In the genomic region with DNA sequence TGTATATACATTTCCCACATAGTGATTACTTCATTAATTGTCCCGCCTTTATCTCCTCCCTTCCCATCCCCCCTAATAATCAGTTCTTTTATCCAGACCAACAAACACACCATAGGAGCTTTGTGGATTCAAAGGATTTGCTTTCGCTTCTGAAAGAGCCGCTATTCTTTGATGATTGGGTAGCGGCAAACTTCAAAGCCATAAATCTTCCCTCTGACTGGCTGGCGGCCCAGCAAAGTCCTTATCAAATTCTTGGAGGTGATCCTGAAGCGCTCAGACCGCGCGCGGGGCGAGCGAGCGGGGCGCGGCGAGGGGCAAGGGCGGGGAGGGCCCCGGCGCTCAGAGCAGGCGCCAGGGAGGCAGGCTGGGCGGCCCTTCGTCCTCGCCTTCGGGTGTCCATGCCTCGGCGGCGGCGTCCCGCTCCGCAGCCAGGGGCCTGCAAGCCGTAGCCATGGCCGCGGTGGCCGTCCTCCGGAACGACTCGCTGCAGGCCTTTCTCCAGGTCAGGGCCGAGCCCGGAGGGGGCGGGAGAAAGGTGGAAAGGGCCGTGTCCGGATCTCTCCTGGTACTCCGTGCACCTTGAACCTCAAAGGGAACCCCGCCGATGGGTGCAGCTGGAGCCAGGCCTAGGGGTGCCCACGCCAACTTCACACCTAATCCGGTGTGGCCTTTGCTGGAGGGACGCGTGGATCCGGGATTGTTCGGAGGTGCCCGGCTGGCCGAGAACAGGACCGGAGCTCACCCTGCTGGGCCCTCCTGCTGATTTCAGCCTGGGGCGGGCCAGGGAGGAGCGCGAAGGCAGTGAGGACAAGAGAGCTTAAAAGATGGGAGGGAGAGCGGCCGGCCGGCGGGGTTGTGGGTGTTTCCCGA, we compare ENCODE assay signal across 9 cellular contexts. TPM values are rescaled to one million over a fixed set of nuclear protein-coding genes. Genes with fewer than 3 reads are reported as not detected.
DNase-seq lines count a peak whose midpoint lies in the region; ATAC-seq and TF ChIP-seq lines count a peak whose summit lies in the region.
"Had no signal": no experiment of that assay in that cellular context is flagged by ENCODE, and none has a peak within 500 bp of the region (broad histone marks: within the 10 kb centered on the region; RNA-seq: fewer than 3 reads in every experiment).

A gene (plus strand): TSS at position 276 of the 870 bp plus-strand sequence. CDS start 176 bp downstream, at position 452.

- H3K4me1 ChIP-seq in heart left ventricle (peaks cover 0 to 50% (median 26%) of the 10 kb centered on the region in 12 donors), parathyroid adenoma (peaks cover 2% of the 10 kb centered on the region)

- peak within 1 kb of the TSS; percentile 42 to 63 (median 54) for H3K4me3 ChIP-seq in heart left ventricle
- H3K4me3 ChIP-seq in parathyroid adenoma (ENCODE audit: low read depth, low read length) = peak within 1 kb of the TSS; percentile 76

- H3K27me3 Mint-ChIP-seq in activated naive CD8-positive, alpha-beta T cell = peaks cover 47% of the 10 kb centered on the region

- H3K36me3 Mint-ChIP-seq in activated naive CD8-positive, alpha-beta T cell = no peaks in the 10 kb centered on the region

- H3K4me3 Mint-ChIP-seq in activated naive CD8-positive, alpha-beta T cell = peak within 1 kb of the TSS; percentile 93

- DNase-seq in stimulated activated CD4-positive, alpha-beta T cell treated with anti-CD3 and anti-CD28 coated beads, Interleukin-12 subunit alpha, Interleukin-12 subunit beta, amount 100 ng/mL, for 4 hours = peak; percentile 15
- no peak for DNase-seq in stimulated activated CD4-positive, alpha-beta T cell treated with anti-CD3 and anti-CD28 coated beads, Interleukin-1b, Interleukin-23, amount 100 ng/mL, for 48 hours
- peak; percentile 41 for DNase-seq in NCI-H524 treated with DMSO at 0.1 percent for 48 hours (lab: John Stamatoyannopoulos, UW)
- DNase-seq in heart left ventricle = peak in 4 of 5 donors; percentile 19 to 71 (median 34)
- no peak for DNase-seq in cerebellar nuclear complex (lab: John Stamatoyannopoulos, UW)

- H3K4me2 ChIP-seq in parathyroid adenoma (ENCODE audit: low read length) = peak within 1 kb of the TSS; percentile 97

- H3K27ac Mint-ChIP-seq in activated naive CD8-positive, alpha-beta T cell = no peak within 1 kb of the TSS

- no peaks in the 10 kb centered on the region for H3K9me3 Mint-ChIP-seq in activated naive CD8-positive, alpha-beta T cell (ENCODE audit: low read depth)

- peak within 1 kb of the TSS; percentile 94 for H2AFZ ChIP-seq in parathyroid adenoma

- TF ChIP-seq CTCF in heart left ventricle (IDR thresholded peaks at IDR 0.05) = peak in 1 of 12 donors; percentile 9
- no peak for TF ChIP-seq CTCF in parathyroid adenoma (IDR thresholded peaks at IDR 0.05)

- intact Hi-C loops in heart left ventricle (cut with DNase I) = loop anchor here in 7 of 10 donors (5.0 to 10.0 kb wide), 4 partner anchors 210 to 230 kb away; no protein-coding TSS in a partner anchor

- no peak within 1 kb of the TSS for H3K9ac ChIP-seq in parathyroid adenoma

- H3K27me3 ChIP-seq in heart left ventricle = peaks cover 49 to 100% (median 93%) of the 10 kb centered on the region in 9 donors
- H3K27me3 ChIP-seq in parathyroid adenoma (ENCODE audit: control insufficient read depth, insufficient read depth, low read length) = no peaks in the 10 kb centered on the region

- no peaks in the 10 kb centered on the region for H3K36me3 ChIP-seq in heart left ventricle
- H3K36me3 ChIP-seq in parathyroid adenoma (ENCODE audit: control insufficient read depth, insufficient read depth, low read length) = no peaks in the 10 kb centered on the region

- H3K4me1 Mint-ChIP-seq in activated naive CD8-positive, alpha-beta T cell (ENCODE audit: low read depth) = peaks cover 35% of the 10 kb centered on the region

- no peak for TF ChIP-seq POLR2A in heart left ventricle (IDR thresholded peaks at IDR 0.05)

- H3K27ac ChIP-seq in heart left ventricle = peak within 1 kb of the TSS in 5 of 12 donors; percentile 2 to 40 (median 36)
- H3K27ac ChIP-seq in parathyroid adenoma = peak within 1 kb of the TSS; percentile 6
- H3K27ac ChIP-seq: epithelial cell of prostate had no signal

- H3K9me3 ChIP-seq in heart left ventricle = no peaks in the 10 kb centered on the region
- H3K9me3 ChIP-seq in parathyroid adenoma (ENCODE audit: control insufficient read depth, low read length) = no peaks in the 10 kb centered on the region

- ATAC-seq in heart left ventricle = peak in 3 of 4 donors; percentile 46 to 59 (median 47)
- ATAC-seq in HG02852 (IDR thresholded peaks at IDR 0.05; ENCODE audit: unreplicated experiment) = no peak

- no peaks in the 10 kb centered on the region for H3K79me2 ChIP-seq in parathyroid adenoma

- whole genome bisulfite sequencing in heart left ventricle, 4 donors = 0 to 2% (median 1%) methylated on average over 30 to 62 of the region's 62 CpGs

RNA-seq across cellular contexts. Expression of the gene that starts here (rescaled TPM):
- 1 to 10 TPM in 1 of 9 donors, under 1 TPM in 4, not detected in 4; 0.16 to 1.4 (median 0.28) TPM for total RNA-seq in heart left ventricle
- polyA plus RNA-seq in heart left ventricle = under 1 TPM; 0.08 to 0.23 TPM

Comparison
In these comparisons a context has a peak if more than half of its experiments do, and no peak if none do; other contexts are left out.
1. DNase-seq: peak in stimulated activated CD4-positive, alpha-beta T cell treated with anti-CD3 and anti-CD28 coated beads, Interleukin-12 subunit alpha, Interleukin-12 subunit beta, amount 100 ng/mL, for 4 hours (single experiment), NCI-H524 treated with DMSO at 0.1 percent for 48 hours (single experiment) and heart left ventricle (4 of 5); none in stimulated activated CD4-positive, alpha-beta T cell treated with anti-CD3 and anti-CD28 coated beads, Interleukin-1b, Interleukin-23, amount 100 ng/mL, for 48 hours (single experiment) and cerebellar nuclear complex (0 of 2).